In genomic region chr1:44318097-44319088, GRCh38 we compare ENCODE assay signal across 8 cellular contexts. TPM values are rescaled to one million over a fixed set of nuclear protein-coding genes. Genes with fewer than 3 reads are reported as not detected.
DNase-seq lines count a peak whose midpoint lies in the region; ATAC-seq, FAIRE-seq and TF ChIP-seq lines count a peak whose summit lies in the region.

No MANE protein-coding gene starts in this region.

- peaks cover 12% of the 10 kb centered on the region for H3K36me3 Mint-ChIP-seq in activated naive CD8-positive, alpha-beta T cell treated with anti-CD3 and anti-CD28 coated beads, Interleukin-2, amount 50 U/mL, for 24 hours (ENCODE audit: low read depth)

- no peak for ATAC-seq in activated naive CD8-positive, alpha-beta T cell treated with anti-CD3 and anti-CD28 coated beads, Interleukin-2, amount 50 U/mL, for 24 hours
- ATAC-seq in GM19324 (IDR thresholded peaks at IDR 0.05; ENCODE audit: low FRiP score, unreplicated experiment): no peak

- H3K9me2 ChIP-seq in SK-N-SH: no peaks in the 10 kb centered on the region

- H3K36me3 ChIP-seq in SK-N-SH (replicated peaks in 1 of 2; ENCODE audit: control insufficient read depth in 1 of 2, insufficient read depth in 2 of 2, low read length in 1 of 2): peaks cover 10 to 54% of the 10 kb centered on the region in 2 experiments

- no peaks in the 10 kb centered on the region for H3K9me3 ChIP-seq in SK-N-SH

- H3K9me3 Mint-ChIP-seq in activated naive CD8-positive, alpha-beta T cell treated with anti-CD3 and anti-CD28 coated beads, Interleukin-2, amount 50 U/mL, for 24 hours: no peaks in the 10 kb centered on the region

- peak; percentile 49 for FAIRE-seq in islet of Langerhans (lab: Jason Lieb, UNC)

- H3K9ac ChIP-seq in SK-N-SH: no peak overlapping the region

- 59% methylated on average over 9 of the region's 9 CpGs for WGBS in SK-N-SH (ENCODE audit: low lambda C conversion rate)

- H2AFZ ChIP-seq in SK-N-SH (ENCODE audit: low read depth): no peak overlapping the region

- H3K27ac Mint-ChIP-seq in activated naive CD8-positive, alpha-beta T cell treated with anti-CD3 and anti-CD28 coated beads, Interleukin-2, amount 50 U/mL, for 24 hours: no peak overlapping the region

- no peaks in the 10 kb centered on the region for H3K27me3 ChIP-seq in SK-N-SH (ENCODE audit: insufficient read depth)

- H3K27ac ChIP-seq in SK-N-SH (ENCODE audit: low read depth in 2 of 2, low read length in 1 of 2): no peak overlapping the region; a peak in 1 of 4 replicates

- CTCF ChIA-PET in SK-N-SH (lab: Yijun Ruan, JAX): interaction anchor here (0.6 to 8.4 kb wide), 15 partner anchors 9 to 334 kb away, joined by 3 to 89 read pairs (median 5); no protein-coding TSS in a partner anchor

- H3K79me2 ChIP-seq in SK-N-SH (ENCODE audit: insufficient read depth): no peaks in the 10 kb centered on the region

- no peak for TF ChIP-seq EP300 in SK-N-SH (IDR thresholded peaks at IDR 0.05; ENCODE audit: borderline replicate concordance in 1 of 2, low read depth in 1 of 2, low read length in 1 of 2)

- H3K27me3 Mint-ChIP-seq in activated naive CD8-positive, alpha-beta T cell treated with anti-CD3 and anti-CD28 coated beads, Interleukin-2, amount 50 U/mL, for 24 hours: no peaks in the 10 kb centered on the region

- H3K4me3 Mint-ChIP-seq in activated naive CD8-positive, alpha-beta T cell treated with anti-CD3 and anti-CD28 coated beads, Interleukin-2, amount 50 U/mL, for 24 hours: no peak overlapping the region

- DNase-seq in ELR (ENCODE audit: low read depth) (peak; percentile 71), SK-N-SH (peak; percentile 72), middle frontal gyrus (ENCODE audit: extremely low spot score, low spot score) (no peak)
- DNase-seq in activated naive CD8-positive, alpha-beta T cell treated with anti-CD3 and anti-CD28 coated beads, Interleukin-2, amount 50 U/mL, for 24 hours: peak; percentile 55
- DNase-seq in stimulated activated CD4-positive, alpha-beta T cell treated with anti-CD3 and anti-CD28 coated beads, TNF-alpha, amount 100 ng/mL, for 48 hours (ENCODE audit: low read depth in 3 of 3): peak; percentile 2 to 52 (median 39)

- peak; percentile 86 for TF ChIP-seq CTCF in LNCAP (IDR thresholded peaks at IDR 0.05)
- peak; percentile 94 for TF ChIP-seq CTCF in SK-N-SH (IDR thresholded peaks at IDR 0.05)

- POLR2A ChIA-PET in SK-N-SH (lab: Yijun Ruan, JAX): no interaction called here

- no peaks in the 10 kb centered on the region for H3K4me1 Mint-ChIP-seq in activated naive CD8-positive, alpha-beta T cell treated with anti-CD3 and anti-CD28 coated beads, Interleukin-2, amount 50 U/mL, for 24 hours

- peak; percentile 55 for TF ChIP-seq RAD21 in SK-N-SH (IDR thresholded peaks at IDR 0.05; ENCODE audit: low read length)

- H3K4me3 ChIP-seq in SK-N-SH (ENCODE audit: low read depth in 2 of 2, low read length in 1 of 2): no peak overlapping the region

- H3F3A ChIP-seq in SK-N-SH (replicated peaks; ENCODE audit: insufficient read depth): no peaks in the 10 kb centered on the region

- H3K4me2 ChIP-seq in SK-N-SH: no peak overlapping the region

- no peaks in the 10 kb centered on the region for H4K20me1 ChIP-seq in SK-N-SH (ENCODE audit: insufficient read depth)

- no peaks in the 10 kb centered on the region; a peak in 1 of 4 replicates for H3K4me1 ChIP-seq in SK-N-SH (ENCODE audit: control insufficient read depth in 1 of 2, insufficient read depth in 2 of 2, low read depth in 1 of 2, low read length in 1 of 2)

TF ChIP-seq in SK-N-SH, 30 proteins besides CTCF, POLR2A, EP300 and RAD21:
- no peak for TF ChIP-seq SIN3A (IDR thresholded peaks at IDR 0.05; ENCODE audit: borderline replicate concordance, low read depth, low read length)
- TF ChIP-seq JUND (IDR thresholded peaks at IDR 0.05): no peak
- TF ChIP-seq, protein P1, sequence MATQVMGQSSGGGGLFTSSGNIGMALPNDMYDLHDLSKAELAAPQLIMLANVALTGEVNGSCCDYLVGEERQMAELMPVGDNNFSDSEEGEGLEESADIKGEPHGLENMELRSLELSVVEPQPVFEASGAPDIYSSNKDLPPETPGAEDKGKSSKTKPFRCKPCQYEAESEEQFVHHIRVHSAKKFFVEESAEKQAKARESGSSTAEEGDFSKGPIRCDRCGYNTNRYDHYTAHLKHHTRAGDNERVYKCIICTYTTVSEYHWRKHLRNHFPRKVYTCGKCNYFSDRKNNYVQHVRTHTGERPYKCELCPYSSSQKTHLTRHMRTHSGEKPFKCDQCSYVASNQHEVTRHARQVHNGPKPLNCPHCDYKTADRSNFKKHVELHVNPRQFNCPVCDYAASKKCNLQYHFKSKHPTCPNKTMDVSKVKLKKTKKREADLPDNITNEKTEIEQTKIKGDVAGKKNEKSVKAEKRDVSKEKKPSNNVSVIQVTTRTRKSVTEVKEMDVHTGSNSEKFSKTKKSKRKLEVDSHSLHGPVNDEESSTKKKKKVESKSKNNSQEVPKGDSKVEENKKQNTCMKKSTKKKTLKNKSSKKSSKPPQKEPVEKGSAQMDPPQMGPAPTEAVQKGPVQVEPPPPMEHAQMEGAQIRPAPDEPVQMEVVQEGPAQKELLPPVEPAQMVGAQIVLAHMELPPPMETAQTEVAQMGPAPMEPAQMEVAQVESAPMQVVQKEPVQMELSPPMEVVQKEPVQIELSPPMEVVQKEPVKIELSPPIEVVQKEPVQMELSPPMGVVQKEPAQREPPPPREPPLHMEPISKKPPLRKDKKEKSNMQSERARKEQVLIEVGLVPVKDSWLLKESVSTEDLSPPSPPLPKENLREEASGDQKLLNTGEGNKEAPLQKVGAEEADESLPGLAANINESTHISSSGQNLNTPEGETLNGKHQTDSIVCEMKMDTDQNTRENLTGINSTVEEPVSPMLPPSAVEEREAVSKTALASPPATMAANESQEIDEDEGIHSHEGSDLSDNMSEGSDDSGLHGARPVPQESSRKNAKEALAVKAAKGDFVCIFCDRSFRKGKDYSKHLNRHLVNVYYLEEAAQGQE (IDR thresholded peaks at IDR 0.05; ENCODE audit: low read depth, low read length): no peak
- TF ChIP-seq SMC3 (IDR thresholded peaks at IDR 0.05; ENCODE audit: low read depth, low read length): peak; percentile 51
- TF ChIP-seq FOSL2 (IDR thresholded peaks at IDR 0.05; ENCODE audit: borderline replicate concordance, low read depth): no peak
- TF ChIP-seq NFIC (IDR thresholded peaks at IDR 0.05; ENCODE audit: borderline replicate concordance): no peak
- TF ChIP-seq ELF1 (IDR thresholded peaks at IDR 0.05): no peak
- TF ChIP-seq RCOR1 (IDR thresholded peaks at IDR 0.05; ENCODE audit: low read length): no peak

RNA-seq across cellular contexts. Expression of gene ERI3, which starts 36.7 kb away (rescaled TPM):
- polyA plus RNA-seq in SK-N-SH (2012; rRNA removed): 60.7 and 68.5 TPM in 2 replicates
- polyA plus RNA-seq in SK-N-SH (2012; cell fraction: cytosol; rRNA removed): 38.4 and 52.6 TPM in 2 replicates
- polyA plus RNA-seq in SK-N-SH (2012; cell fraction: nucleus; rRNA removed): 69.8 and 71.6 TPM in 2 replicates
